ENCODE assay signal across 9 cellular contexts in the genomic region with DNA sequence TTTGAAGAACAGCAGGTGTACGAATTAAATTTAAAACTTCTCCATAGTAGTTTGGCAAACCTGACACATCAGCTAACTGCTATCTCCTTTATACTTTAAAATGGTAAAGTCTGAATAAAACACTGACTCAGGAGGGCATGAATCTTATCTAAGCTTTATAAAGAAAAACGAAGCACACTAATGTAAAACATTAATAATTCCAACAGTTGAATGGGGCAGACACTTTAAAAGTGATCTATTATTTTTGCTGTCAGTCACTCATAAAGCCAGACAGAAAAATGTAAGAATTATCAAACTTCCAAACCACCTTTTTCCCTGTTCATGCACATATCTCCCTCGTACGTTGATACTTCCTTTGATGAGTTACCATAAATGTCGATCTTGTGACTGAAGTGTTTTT. TPM values are rescaled to one million over a fixed set of nuclear protein-coding genes. Genes with fewer than 3 reads are reported as not detected.
DNase-seq lines count a peak whose midpoint lies in the region; ATAC-seq, FAIRE-seq and TF ChIP-seq lines count a peak whose summit lies in the region.
"Had no signal": no experiment of that assay in that cellular context is flagged by ENCODE, and none has a peak within 500 bp of the region (broad histone marks: within the 10 kb centered on the region; RNA-seq: fewer than 3 reads in every experiment).

No MANE protein-coding gene starts in this region.

- H3K27me3 ChIP-seq in Panc1 (ENCODE audit: control insufficient read depth, insufficient read depth, low read length) (no peaks in the 10 kb centered on the region), endodermal cell (ENCODE audit: control insufficient read depth, insufficient read depth, low read length, poor library complexity, severe bottlenecking) (no peaks in the 10 kb centered on the region), pancreas (no peaks in the 10 kb centered on the region)

- H3K27ac Mint-ChIP-seq in Calu3 (ENCODE audit: unreplicated experiment) (peak overlapping the region; percentile 86), endodermal cell (no peak overlapping the region)

- H3K36me3 Mint-ChIP-seq in Calu3 (ENCODE audit: insufficient read depth, unreplicated experiment) (peaks cover 85% of the 10 kb centered on the region), endodermal cell (ENCODE audit: low read depth) (peaks cover 36% of the 10 kb centered on the region)

- H3K9me3 ChIP-seq in Panc1 (ENCODE audit: control insufficient read depth, insufficient read depth, low read depth, low read length) = no peaks in the 10 kb centered on the region
- H3K9me3 ChIP-seq in endodermal cell (ENCODE audit: control insufficient read depth, low read length) = no peaks in the 10 kb centered on the region
- no peaks in the 10 kb centered on the region for H3K9me3 ChIP-seq in pancreas

- H3K4me3 Mint-ChIP-seq in Calu3 (ENCODE audit: low read depth, unreplicated experiment) (peak overlapping the region; percentile 87), endodermal cell (peak overlapping the region; percentile 100)

- peak overlapping the region; percentile 100 for H3K9ac ChIP-seq in endodermal cell (ENCODE audit: extremely low read depth, low read length, poor library complexity, severe bottlenecking)

- TF ChIP-seq CTCF in Calu3 (IDR thresholded peaks at IDR 0.05; ENCODE audit: unreplicated experiment) (no peak), Panc1 (IDR thresholded peaks at IDR 0.05) (no peak), endodermal cell (conservative IDR thresholded peaks at IDR 0.05) (no peak), pancreas (IDR thresholded peaks at IDR 0.05) (no peak)

- ATAC-seq in Panc1 (no peak), pancreas (no peak)

- in situ Hi-C loops in Panc1 (cut with HindIII; ENCODE audit: low pct_unique_long_range_greater_than_20kb, low sequenced_read_pairs) = no loop called here

- H3K4me1 ChIP-seq in Panc1 (ENCODE audit: control insufficient read depth, insufficient read depth, low read length) = peaks cover 11% of the 10 kb centered on the region
- H3K4me1 ChIP-seq in endodermal cell (ENCODE audit: control insufficient read depth, insufficient read depth, low read length) = peaks cover 6% of the 10 kb centered on the region
- H3K4me1 ChIP-seq in pancreas = peaks cover 0 to 21% (median 17%) of the 10 kb centered on the region in 3 donors

- peaks cover 43% of the 10 kb centered on the region for H3K4me1 Mint-ChIP-seq in Calu3 (ENCODE audit: low read depth, unreplicated experiment)
- peaks cover 26% of the 10 kb centered on the region for H3K4me1 Mint-ChIP-seq in endodermal cell

- peak overlapping the region; percentile 91 for H3K27ac ChIP-seq in Panc1 (ENCODE audit: low read length)
- H3K27ac ChIP-seq in endodermal cell (ENCODE audit: low read depth, low read length) = no peak overlapping the region
- H3K27ac ChIP-seq in pancreas = peak overlapping the region in 1 of 4 donors; percentile 97

- H3K36me3 ChIP-seq in Panc1 (ENCODE audit: control insufficient read depth, insufficient read depth, low read length) (peaks cover 13% of the 10 kb centered on the region), endodermal cell (ENCODE audit: control insufficient read depth, insufficient read depth, low read length) (peaks cover 42% of the 10 kb centered on the region), pancreas (no peaks in the 10 kb centered on the region)

- intact Hi-C loops in Calu3 (cut with micrococcal nuclease; ENCODE audit: unreplicated experiment) (loop anchor here (10.0 kb wide), 1 partner anchor 160 kb away; a partner anchor contains a TSS), Panc1 (cut with micrococcal nuclease; ENCODE audit: unreplicated experiment) (no loop called here), pancreas (cut with DNase I) (no loop called here)

- H3K4me3 ChIP-seq in Panc1 (ENCODE audit: low read depth in 2 of 2, low read length in 2 of 2) (peak overlapping the region; percentile 94 to 96; a peak in 3 of 4 replicates), endodermal cell (ENCODE audit: low read length) (peak overlapping the region; percentile 91), pancreas (peak overlapping the region in 3 of 4 donors; percentile 79 to 96 (median 85))

- no peak for FAIRE-seq in pancreas (lab: Jason Lieb, UNC)

- H3K9me3 Mint-ChIP-seq in Calu3 (ENCODE audit: low read depth, unreplicated experiment) = no peaks in the 10 kb centered on the region
- H3K9me3 Mint-ChIP-seq in endodermal cell = no peaks in the 10 kb centered on the region

- no peaks in the 10 kb centered on the region for H3K27me3 Mint-ChIP-seq in Calu3 (ENCODE audit: unreplicated experiment)
- H3K27me3 Mint-ChIP-seq in endodermal cell (ENCODE audit: insufficient read depth) = no peaks in the 10 kb centered on the region

- DNase-seq in Calu3 (no peak), Panc1 (ENCODE audit: low read depth, low spot score) (no peak), endodermal cell (no peak), pancreas (no peak), COR-L47 (lab: John Stamatoyannopoulos, UW) (no peak), NAMALWA (ENCODE audit: low spot score) (no peak), COLO668 (lab: John Stamatoyannopoulos, UW; ENCODE audit: unreplicated experiment) (no peak)
- DNase-seq in effector CD8-positive, alpha-beta T cell (lab: John Stamatoyannopoulos, UW) = no peak

- BruUV-seq in Calu3 (replicated peaks; lab: Mats Ljungman, UMichigan) (no TSS peak), Panc1 (replicated peaks; lab: Mats Ljungman, UMichigan) (no TSS peak)

- POLR2A ChIA-PET in Panc1 (lab: Charles Lee) = no interaction called here

- 91 to 97% methylated on average over 5 of the region's 5 CpGs for WGBS in endodermal cell (ENCODE audit: insufficient coverage in 1 of 2, insufficient read length in 1 of 2), 2 experiments
- WGBS in pancreas, 2 donors = 7 to 9% methylated on average over 5 of the region's 5 CpGs

- CTCF ChIA-PET in Calu3 (lab: Charles Lee) = interaction anchor here (1.1 kb wide), 1 partner anchor 22 kb away, joined by 4 read pairs; no protein-coding TSS in a partner anchor
- CTCF ChIA-PET in Panc1 (lab: Charles Lee) = no interaction called here

RNA-seq across cellular contexts. Expression of a gene that starts 2.6 kb away (rescaled TPM):
- 160 and 164 TPM in 2 replicates for total RNA-seq in Calu3 (2022)
- 126 TPM for total RNA-seq in Panc1 (2021; ENCODE audit: unreplicated experiment)
- 140 TPM for polyA plus RNA-seq in Panc1 (2012; ENCODE audit: insufficient read length)
- 100 to 1,000 TPM; 176 to 188 TPM for total RNA-seq in endodermal cell
- polyA plus RNA-seq in endodermal cell (2013, experiment 1 of 2) = 184 TPM
- polyA plus RNA-seq in endodermal cell (2013, experiment 2 of 2) = 182 TPM
- 10 to 100 TPM; 49.3 to 98.1 (median 67.5) TPM for total RNA-seq in pancreas
- 10 to 100 TPM; 46.1 to 99.9 TPM for polyA plus RNA-seq in pancreas

RNA-seq across cellular contexts. Expression of a gene that starts 38.5 kb away (rescaled TPM):
- total RNA-seq in Calu3 (2022) = 27.4 and 32.4 TPM in 2 replicates
- 22.8 TPM for total RNA-seq in Panc1 (2021; ENCODE audit: unreplicated experiment)
- polyA plus RNA-seq in Panc1 (2012; ENCODE audit: insufficient read length) = 10.1 TPM
- total RNA-seq in endodermal cell = 10 to 100 TPM; 10.5 to 12.5 TPM
- polyA plus RNA-seq in endodermal cell (2013, experiment 1 of 2) = 11.1 TPM
- 11.3 TPM for polyA plus RNA-seq in endodermal cell (2013, experiment 2 of 2)
- total RNA-seq in pancreas = 10 to 100 TPM in 1 of 6 donors, 1 to 10 TPM in 5; 5.5 to 10.3 (median 8.2) TPM
- 1 to 10 TPM; 1.9 to 3.9 TPM for polyA plus RNA-seq in pancreas

RNA-seq across cellular contexts. Expression of a gene that starts 50.4 kb away (rescaled TPM):
- total RNA-seq in Calu3 (2022) (0.92 and 1.6 TPM in 2 replicates), Panc1 (2021; ENCODE audit: unreplicated experiment) (0.21 TPM), endodermal cell (1 to 10 TPM in 1 of 2 donors, under 1 TPM in 1; 0.77 to 2.2 TPM), pancreas (1 to 10 TPM in 1 of 6 donors, under 1 TPM in 5; 0.38 to 1.2 (median 0.80) TPM)
- not detected for polyA plus RNA-seq in Panc1 (2012; ENCODE audit: insufficient read length)
- polyA plus RNA-seq in endodermal cell (2013, experiment 1 of 2) = not detected
- 0.12 TPM for polyA plus RNA-seq in endodermal cell (2013, experiment 2 of 2)
- 1 to 10 TPM; 1.7 to 6.1 TPM for polyA plus RNA-seq in pancreas
- total RNA-seq: NCI-H460 had no signal
